Comparison of ENCODE assay signal across 13 cellular contexts in genomic region chr11:19628018-19628417, GRCh38.
DNase-seq lines count a peak whose midpoint lies in the region; ATAC-seq, FAIRE-seq and TF ChIP-seq lines count a peak whose summit lies in the region.
"Had no signal": no experiment of that assay in that cellular context is flagged by ENCODE, and none has a peak within 500 bp of the region (broad histone marks: within the 10 kb centered on the region; RNA-seq: fewer than 3 reads in every experiment).

No MANE protein-coding gene starts in this region.

- peak in 1 of 2 experiments; percentile 53 for TF ChIP-seq CTCF in tibial artery (IDR thresholded peaks at IDR 0.05)

- no peak for TF ChIP-seq POLR2A in GM12892 (IDR thresholded peaks at IDR 0.05; ENCODE audit: low read depth, low read length)

- H3K4me3 ChIP-seq in tibial artery: no peak overlapping the region

- H3K27me3 ChIP-seq in tibial artery: no peaks in the 10 kb centered on the region

- H3K27ac ChIP-seq in tibial artery: peak overlapping the region; percentile 82 to 85

- peaks cover 0 to 60% (median 44%) of the 10 kb centered on the region in 4 donors for H3K4me1 ChIP-seq in tibial artery

- FAIRE-seq in HTR-8/SVneo (lab: Jason Lieb, UNC) (peak; percentile 54), GM12892 (lab: Jason Lieb, UNC) (no peak)
- FAIRE-seq: islet of Langerhans, TTC549 had no signal

- H3K9me3 ChIP-seq in tibial artery: no peaks in the 10 kb centered on the region

- DNase-seq in HTR-8/SVneo (ENCODE audit: insufficient read length, low spot score): peak; percentile 62
- peak; percentile 77 for DNase-seq in dermis blood vessel endothelial cell
- no peak for DNase-seq in left lobe of liver (ENCODE audit: low spot score)
- peak; percentile 95 to 97 for DNase-seq in tibial artery
- no peak for DNase-seq in SHP77 (lab: John Stamatoyannopoulos, UW)
- DNase-seq in GM12892 (ENCODE audit: insufficient read length): no peak
- no peak for DNase-seq in DMS79 (lab: John Stamatoyannopoulos, UW)
- DNase-seq in OCI-M2 (lab: John Stamatoyannopoulos, UW; ENCODE audit: unreplicated experiment): no peak
- DNase-seq: cortex of kidney, NCI-H1048, retina had no signal

- H3K36me3 ChIP-seq in tibial artery: no peaks in the 10 kb centered on the region

- intact Hi-C loops in tibial artery (cut with DNase I; ENCODE audit: low total_unique reads): no loop called here

- ATAC-seq in left lobe of liver: peak; percentile 68

Comparison
In these comparisons a context has a peak if more than half of its experiments do, and no peak if none do; other contexts are left out.
1. DNase-seq: peak in HTR-8/SVneo (single experiment), dermis blood vessel endothelial cell (single experiment) and tibial artery (2 of 2); none in left lobe of liver (single experiment), SHP77 (0 of 2), GM12892 (single experiment), DMS79 (single experiment) and OCI-M2 (single experiment).